In the genomic region with DNA sequence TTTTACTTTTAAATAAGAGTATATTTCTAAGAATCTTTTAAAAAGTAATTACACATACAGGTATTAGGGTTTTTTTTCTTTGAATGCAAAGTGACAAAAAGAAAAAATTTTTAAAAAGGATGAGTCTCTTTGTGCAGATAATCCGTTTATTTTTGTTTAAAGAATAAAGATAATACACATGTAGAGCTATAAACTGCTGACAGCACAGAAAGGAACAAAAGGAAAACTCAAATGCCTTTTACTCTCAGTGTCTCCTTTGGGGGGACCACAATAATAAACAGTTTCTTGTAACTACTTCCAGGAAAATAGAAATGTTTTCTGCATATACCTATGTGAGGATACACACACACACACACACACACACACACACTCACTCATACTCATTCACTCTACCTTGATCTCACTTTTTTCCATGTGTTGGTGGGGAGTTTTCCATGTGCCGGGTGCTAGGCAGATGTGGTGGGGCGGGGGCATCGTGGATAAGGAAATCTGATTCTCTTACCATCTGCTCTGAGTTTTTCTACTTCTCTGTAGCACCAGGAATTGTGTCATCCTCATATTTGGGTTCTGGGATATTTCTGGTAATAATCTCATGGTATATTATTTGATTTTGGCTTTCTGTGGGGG, we compare ENCODE assay signal across 30 cellular contexts.
"Had no signal": no experiment of that assay in that cellular context is flagged by ENCODE, and none has a peak within 500 bp of the region (broad histone marks: within the 10 kb centered on the region; RNA-seq: fewer than 3 reads in every experiment).

No MANE protein-coding gene starts in this region.

- H3K4me3 ChIP-seq: adrenal gland, body of pancreas, cardiac muscle cell, coronary artery, dorsolateral prefrontal cortex, gastrocnemius medialis, pancreas, psoas muscle, smooth muscle cell, stomach, tibial artery, upper lobe of right lung had no signal

- FAIRE-seq: keratinocyte, pancreas had no signal

- H3K4me2 ChIP-seq: smooth muscle cell had no signal

- H3K9me3 ChIP-seq: adrenal gland, body of pancreas, gastrocnemius medialis, pancreas, psoas muscle, stomach, tibial artery, upper lobe of right lung had no signal

- H3K27ac ChIP-seq: adrenal gland, body of pancreas, cardiac muscle cell, coronary artery, dorsolateral prefrontal cortex, gastrocnemius medialis, pancreas, psoas muscle, stomach, tibial artery, upper lobe of right lung had no signal

- H3K4me1 Mint-ChIP-seq: nephron; stimulated activated naive B cell treated with anti-CD40 and anti-IgM and Interleukin-4, amounts not matched to agents 10 μg/mL and 1 μg/mL and 100 μg/mL, for 72 hours; T-helper 17 cell had no signal

- H3K27ac Mint-ChIP-seq: activated CD8-positive, alpha-beta T cell treated with anti-CD3 and anti-CD28 coated beads for 36 hours; activated naive CD8-positive, alpha-beta T cell; activated T-cell treated with anti-CD3 and anti-CD28 coated beads, Interleukin-2, amount 50 U/mL, for 72 hours; nephron; stimulated activated naive B cell treated with anti-CD40 and anti-IgM and Interleukin-4, amounts not matched to agents 10 μg/mL and 1 μg/mL and 100 μg/mL, for 72 hours; T-helper 17 cell had no signal

- DNase-seq: activated CD4-positive, alpha-beta T cell treated with anti-CD3 and anti-CD28 coated beads, Interleukin-2, amount 50 U/mL, for 1 hour; activated CD4-positive, CD25-positive, alpha-beta regulatory T cell treated with anti-CD3 and anti-CD28 coated beads, Interleukin-2, amount 50 U/mL, for 72 hours; activated CD8-positive, alpha-beta T cell treated with anti-CD3 and anti-CD28 coated beads for 36 hours; activated naive CD4-positive, alpha-beta T cell; activated T-cell treated with anti-CD3 and anti-CD28 coated beads, Interleukin-2, amount 50 U/mL, for 72 hours; adrenal gland; body of pancreas; dorsolateral prefrontal cortex; effector memory CD4-positive, alpha-beta T cell; erythroblast; gastrocnemius medialis; head of caudate nucleus; hippocampal formation; left colon; mammary epithelial cell; pancreas; psoas muscle; stimulated activated CD4-positive, alpha-beta T cell treated with anti-CD3 and anti-CD28 coated beads, Interleukin-2, amount 100 ng/mL, for 24 hours; stimulated activated naive B cell treated with anti-CD40 and anti-IgM and Interleukin-4, amounts not matched to agents 10 μg/mL and 1 μg/mL and 100 μg/mL, for 72 hours; stomach; T-helper 17 cell; T1000; tibial artery; upper lobe of right lung had no signal

- H3K9me3 Mint-ChIP-seq: activated CD8-positive, alpha-beta T cell treated with anti-CD3 and anti-CD28 coated beads for 36 hours; activated T-cell treated with anti-CD3 and anti-CD28 coated beads, Interleukin-2, amount 50 U/mL, for 72 hours; nephron had no signal

- H3K4me1 ChIP-seq: adrenal gland, body of pancreas, gastrocnemius medialis, pancreas, psoas muscle, stomach, tibial artery, upper lobe of right lung had no signal

- H3K4me3 Mint-ChIP-seq: activated CD8-positive, alpha-beta T cell treated with anti-CD3 and anti-CD28 coated beads for 36 hours; activated naive CD8-positive, alpha-beta T cell; activated T-cell treated with anti-CD3 and anti-CD28 coated beads, Interleukin-2, amount 50 U/mL, for 72 hours; nephron; stimulated activated naive B cell treated with anti-CD40 and anti-IgM and Interleukin-4, amounts not matched to agents 10 μg/mL and 1 μg/mL and 100 μg/mL, for 72 hours; T-helper 17 cell had no signal

- ATAC-seq: activated CD8-positive, alpha-beta T cell treated with anti-CD3 and anti-CD28 coated beads for 36 hours; activated T-cell treated with anti-CD3 and anti-CD28 coated beads, Interleukin-2, amount 50 U/mL, for 72 hours; body of pancreas; gastrocnemius medialis; left colon; pancreas; psoas muscle; stimulated activated naive B cell treated with anti-CD40 and anti-IgM and Interleukin-4, amounts not matched to agents 10 μg/mL and 1 μg/mL and 100 μg/mL, for 72 hours; T-helper 17 cell; upper lobe of right lung had no signal
